Comparison of ENCODE assay signal across 25 cellular contexts in genomic region chr13:28489975-28490550, GRCh38. TPM values are rescaled to one million over a fixed set of nuclear protein-coding genes. Genes with fewer than 3 reads are reported as not detected.
A peak's percentile ranks its signal among the peaks of the same experiment; 100 is the strongest.
DNase-seq lines count a peak whose midpoint lies in the region; ATAC-seq, FAIRE-seq and TF ChIP-seq lines count a peak whose summit lies in the region.
"Had no signal": no experiment of that assay in that cellular context is flagged by ENCODE, and none has a peak within 500 bp of the region (broad histone marks: within the 10 kb centered on the region; RNA-seq: fewer than 3 reads in every experiment).

No MANE protein-coding gene starts in this region.

- H3K79me2 ChIP-seq in K562 (ENCODE audit: control insufficient read depth, insufficient read depth, low read length) (no peaks in the 10 kb centered on the region), mesendoderm (ENCODE audit: control insufficient read depth, insufficient read depth, low read length) (peaks cover 27% of the 10 kb centered on the region)

- TF ChIP-seq POLR2A in K562 (conservative IDR thresholded peaks at IDR 0.05) = no peak

- no peak overlapping the region for H2AK5ac ChIP-seq in mesendoderm (ENCODE audit: low read length)

- no peaks in the 10 kb centered on the region for H4K20me1 ChIP-seq in K562 (replicated peaks; ENCODE audit: control insufficient read depth, insufficient read depth, low read length)

- ATAC-seq in K562 (no peak), HG03571 (IDR thresholded peaks at IDR 0.05; ENCODE audit: unreplicated experiment) (no peak)
- ATAC-seq: A549, HCT116, natural killer cell had no signal

- no peak overlapping the region for H3K18ac ChIP-seq in mesendoderm (ENCODE audit: low read length)

- no peak overlapping the region for H4K5ac ChIP-seq in mesendoderm (ENCODE audit: low read length)

- H3K4me3 ChIP-seq in K562 (no peak overlapping the region), mesendoderm (ENCODE audit: low read length) (no peak overlapping the region)
- H3K4me3 ChIP-seq: A549, thoracic aorta had no signal

- in situ Hi-C loops in K562 (cut with MboI) = no loop called here

- peaks cover 36% of the 10 kb centered on the region for H3K4me1 Mint-ChIP-seq in activated T-cell treated with anti-CD3 and anti-CD28 coated beads, Interleukin-2, amount 50 U/mL, for 24 hours (ENCODE audit: low read depth)
- peaks cover 81% of the 10 kb centered on the region for H3K4me1 Mint-ChIP-seq in HFFc6 (ENCODE audit: low read depth)
- H3K4me1 Mint-ChIP-seq: natural killer cell had no signal

- H3K79me1 ChIP-seq in mesendoderm (ENCODE audit: low read length) = peaks cover 2% of the 10 kb centered on the region

- H3K23ac ChIP-seq in mesendoderm (ENCODE audit: low read length) = peak overlapping the region; percentile 33

- peak overlapping the region; percentile 17 for H3K56ac ChIP-seq in mesendoderm (ENCODE audit: low read length)

- H3K27me3 ChIP-seq in K562 (ENCODE audit: control insufficient read depth in 2 of 2, insufficient read depth in 2 of 2, low read length in 2 of 2) (peaks cover 3 to 16% of the 10 kb centered on the region in 2 experiments; a peak in 4 of 5 replicates), mesendoderm (ENCODE audit: insufficient read depth, low read length, poor library complexity) (no peaks in the 10 kb centered on the region)

- no peak overlapping the region for H2BK15ac ChIP-seq in mesendoderm (replicated peaks; ENCODE audit: low read depth)

- H3K36me3 ChIP-seq in K562 (ENCODE audit: control insufficient read depth, insufficient read depth, low read length) (no peaks in the 10 kb centered on the region), mesendoderm (ENCODE audit: control insufficient read depth, insufficient read depth, low read length) (no peaks in the 10 kb centered on the region)
- H3K36me3 ChIP-seq: thoracic aorta had no signal

- POLR2A ChIA-PET in K562 (lab: Yijun Ruan, JAX) = no interaction called here

- no peak for TF ChIP-seq RAD21 in K562 (CRISPR knock-in tag; conservative IDR thresholded peaks at IDR 0.05 in 1 of 2, IDR thresholded peaks at IDR 0.05 in 1 of 2)

- 12% methylated on average over 7 of the region's 7 CpGs for WGBS in K562 (ENCODE audit: insufficient coverage, low coverage, missing lambda C conversion rate)
- WGBS in mesendoderm (ENCODE audit: extremely low coverage, insufficient coverage, low lambda C conversion rate) = no CpG with 5 or more reads among the region's 7 CpGs

- peak overlapping the region; percentile 24 for H3K4me3 Mint-ChIP-seq in activated T-cell treated with anti-CD3 and anti-CD28 coated beads, Interleukin-2, amount 50 U/mL, for 24 hours
- H3K4me3 Mint-ChIP-seq in HFFc6 = peak overlapping the region; percentile 70
- H3K4me3 Mint-ChIP-seq: mesothelial cell of epicardium, natural killer cell had no signal

- TF ChIP-seq EP300 in K562 (IDR thresholded peaks at IDR 0.05; ENCODE audit: low read length) = no peak

- no TSS peak for BruUV-seq in K562 (replicated peaks; lab: Mats Ljungman, UMichigan)

- peaks cover 33% of the 10 kb centered on the region for H3K27me3 Mint-ChIP-seq in activated T-cell treated with anti-CD3 and anti-CD28 coated beads, Interleukin-2, amount 50 U/mL, for 24 hours
- peaks cover 4% of the 10 kb centered on the region; the same call in 1 of the 2 replicates for H3K27me3 Mint-ChIP-seq in HFFc6 (ENCODE audit: insufficient read depth)

- H3K27ac ChIP-seq in K562 (ENCODE audit: extremely low read depth, low read depth, low read length) (no peak overlapping the region), mesendoderm (ENCODE audit: low read depth, low read length) (no peak overlapping the region), caudate nucleus (ENCODE audit: low read depth, low read length) (no peak overlapping the region)
- H3K27ac ChIP-seq: A549, C4-2B, RWPE1, thoracic aorta had no signal

- H2BK120ac ChIP-seq in mesendoderm (ENCODE audit: low read depth, low read length) = no peak overlapping the region

- no peak overlapping the region for H3K9ac ChIP-seq in K562 (ENCODE audit: insufficient read depth in 1 of 2, low read depth in 2 of 2, low read length in 2 of 2)
- no peak overlapping the region for H3K9ac ChIP-seq in mesendoderm (ENCODE audit: low read length)

- no peak for FAIRE-seq in K562 (lab: Jason Lieb, UNC)
- FAIRE-seq: A549, GM12892 had no signal

- H2BK5ac ChIP-seq in mesendoderm (ENCODE audit: low read length) = no peak overlapping the region

- no peak overlapping the region for H3K27ac Mint-ChIP-seq in activated T-cell treated with anti-CD3 and anti-CD28 coated beads, Interleukin-2, amount 50 U/mL, for 24 hours
- H3K27ac Mint-ChIP-seq in HFFc6 = peak overlapping the region; percentile 79
- H3K27ac Mint-ChIP-seq: mesothelial cell of epicardium, natural killer cell had no signal

- no peak overlapping the region for H3K4me2 ChIP-seq in K562 (ENCODE audit: insufficient read depth, low read length)
- H3K4me2 ChIP-seq in mesendoderm (ENCODE audit: low read length) = no peak overlapping the region
- H3K4me2 ChIP-seq: A549 had no signal

- no peaks in the 10 kb centered on the region for H3K9me1 ChIP-seq in K562 (ENCODE audit: control insufficient read depth, insufficient read depth, low read length)

- H3K4ac ChIP-seq in mesendoderm (ENCODE audit: low read depth, low read length) = no peak overlapping the region

- intact Hi-C loops in K562 (cut with micrococcal nuclease) = loop anchor here (10.0 kb wide), 1 partner anchor 165 kb away; no protein-coding TSS in a partner anchor

- no peak overlapping the region for H2AFZ ChIP-seq in K562 (ENCODE audit: low read depth, low read length)

- H4K8ac ChIP-seq in mesendoderm (ENCODE audit: low read depth, low read length) = no peak overlapping the region

- no peaks in the 10 kb centered on the region for H3K9me3 ChIP-seq in K562 (replicated peaks; ENCODE audit: control insufficient read depth, insufficient read depth, low read depth, low read length)
- H3K9me3 ChIP-seq: A549, thoracic aorta had no signal

- H3K9me3 Mint-ChIP-seq in activated T-cell treated with anti-CD3 and anti-CD28 coated beads, Interleukin-2, amount 50 U/mL, for 24 hours = no peaks in the 10 kb centered on the region
- H3K9me3 Mint-ChIP-seq in HFFc6 = no peaks in the 10 kb centered on the region
- H3K9me3 Mint-ChIP-seq: mesothelial cell of epicardium, natural killer cell had no signal

- CTCF ChIA-PET in K562 (lab: Yijun Ruan, JAX; ENCODE audit: low intra/inter-chr PET ratio) = no interaction called here

- H3K4me1 ChIP-seq in K562 (replicated peaks in 1 of 2; ENCODE audit: control insufficient read depth in 2 of 2, insufficient read depth in 2 of 2, low read length in 2 of 2) (peaks cover 0 to 15% of the 10 kb centered on the region in 2 experiments; a peak in 2 of 5 replicates), mesendoderm (ENCODE audit: control insufficient read depth, low read depth, low read length) (peaks cover 11% of the 10 kb centered on the region)
- H3K4me1 ChIP-seq: A549 had no signal

- no peak for DNase-seq in activated T-cell treated with anti-CD3 and anti-CD28 coated beads, Interleukin-2, amount 50 U/mL, for 24 hours
- DNase-seq in activated T-cell treated with anti-CD3 and anti-CD28 coated beads, Interleukin-2, amount 50 U/mL, for 1 hour = no peak
- DNase-seq in HFFc6 (no peak), K562 (ENCODE audit: extremely low read depth in 1 of 4, low spot score in 3 of 4) (no peak), mesendoderm (peak; percentile 28), caudate nucleus (lab: John Stamatoyannopoulos, UW) (no peak), NCI-H2196 treated with DMSO at 0.1 percent for 48 hours (lab: John Stamatoyannopoulos, UW; ENCODE audit: unreplicated experiment) (no peak)
- DNase-seq: activated CD4-positive, alpha-beta T cell treated with anti-CD3 and anti-CD28 coated beads for 48 hours; activated effector memory CD4-positive, alpha-beta T cell treated with Interleukin-2 at 50 U/mL for 16 hours; cortex of kidney; natural killer cell; NCI-H1105; NCI-H2029 treated with DMSO at 0.1 percent for 48 hours; NCI-H446 treated with DMSO at 0.1 percent for 48 hours; NK-92 treated with Interleukin-12 subunit alpha and Interleukin-12 subunit beta, amount 100 ng/mL, for 24 hours; stimulated activated CD4-positive, alpha-beta T cell treated with anti-CD3 and anti-CD28 coated beads, Interleukin-1b, Interleukin-23, amount 100 ng/mL, for 48 hours; stimulated activated naive CD4-positive, alpha-beta T cell had no signal

- H3K36me3 Mint-ChIP-seq in activated T-cell treated with anti-CD3 and anti-CD28 coated beads, Interleukin-2, amount 50 U/mL, for 24 hours (ENCODE audit: low read depth) = peaks cover 28% of the 10 kb centered on the region
- peaks cover 18% of the 10 kb centered on the region for H3K36me3 Mint-ChIP-seq in HFFc6 (ENCODE audit: low read depth)
- H3K36me3 Mint-ChIP-seq: mesothelial cell of epicardium, natural killer cell had no signal

- TF ChIP-seq CTCF in HFFc6 (IDR thresholded peaks at IDR 0.05) (no peak), K562 (IDR thresholded peaks at IDR 0.05 in 2 of 3, conservative IDR thresholded peaks at IDR 0.05 in 1 of 3; ENCODE audit: insufficient read depth in 2 of 3, low read depth in 1 of 3, low read length in 3 of 3) (no peak)

TF ChIP-seq in K562, 482 proteins besides CTCF, POLR2A, EP300 and RAD21 (continues in another document):
- TF ChIP-seq CBFA2T3 (IDR thresholded peaks at IDR 0.05) = 0 out of 2 replicates have a peak, but pooled peaks have one; percentile 12
- TF ChIP-seq ZNF134 (CRISPR knock-in tag; conservative IDR thresholded peaks at IDR 0.05) = no peak
- no peak for TF ChIP-seq FUS (optimal IDR thresholded peaks at IDR 0.05; ENCODE audit: low read depth, low read length)

RNA-seq across cellular contexts. Expression of gene FLT1, which starts 4.9 kb away (rescaled TPM):
- total RNA-seq in HFFc6 (2021; fragmentation: NEBNext Ultra II Directional; extraction: Animal tissue kit (Norgen Biotek cat#: 25700)) = 100 to 1,000 TPM in 2 of 6 experiments, 10 to 100 TPM in 4; 80.5 to 118 (median 91.0) TPM
- 2.9 and 4.1 TPM in 2 replicates for total RNA-seq in K562 (2011; cell fraction: chromatin; rRNA removed; ENCODE audit: low replicate concordance)
- 1.3 and 1.7 TPM in 2 replicates for total RNA-seq in K562 (2011; cell fraction: nucleolus; rRNA removed)
- 1.5 and 3.1 TPM in 2 replicates for total RNA-seq in K562 (2011; cell fraction: nucleoplasm; rRNA removed)
- total RNA-seq in K562 (2014; rRNA removed) (0.24 and 0.27 TPM in 2 replicates), K562 (2014; rRNA removed; fragmentation: Illumina TruSeq; extraction: Trizol) (0.19 and 0.22 TPM in 2 replicates), K562 (2015; rRNA removed; fragmentation: Illumina TruSeq; extraction: Trizol) (0.04 TPM in 2 replicates), K562 (2021) (0.22 and 0.40 TPM in 2 replicates)
- polyA plus RNA-seq in K562 (2011; rRNA removed) (0.77 and 2.0 TPM in 2 replicates), K562 (2014; fragmentation: Illumina TruSeq; extraction: Trizol) (0.17 and 0.22 TPM in 2 replicates), K562 (2014; fragmentation: Nextera tagmentation; extraction: Ambion mirVana) (under 1 TPM; 0.04 to 0.10 TPM), K562 (2014; rRNA removed) (0.01 TPM in 1 of 2 replicates, not detected in the other)
- 0.37 and 0.45 TPM in 2 replicates for polyA plus RNA-seq in K562 (2011; cell fraction: cytosol; rRNA removed)
- polyA plus RNA-seq in K562 (2011; cell fraction: nucleus; rRNA removed) = 0.97 and 1.0 TPM in 2 replicates
- polyA plus RNA-seq in K562 (2012) = 0.60 and 0.91 TPM in 2 replicates
- 2.5 and 4.0 TPM in 2 replicates for polyA minus RNA-seq in K562 (2011; rRNA and poly(A)+ RNA removed)
- 0.55 and 1.4 TPM in 2 replicates for polyA minus RNA-seq in K562 (2011; cell fraction: cytosol; rRNA and poly(A)+ RNA removed)
- 0.56 and 0.81 TPM in 2 replicates for polyA minus RNA-seq in K562 (2011; cell fraction: nucleus; rRNA and poly(A)+ RNA removed)
- polyA plus RNA-seq in mesendoderm (2013, experiment 1 of 2) = 31.7 TPM
- polyA plus RNA-seq in mesendoderm (2013, experiment 2 of 2) = 34.2 TPM
- polyA plus RNA-seq: A549 had no signal

Comparison
In these comparisons a context has a peak if more than half of its experiments do, and no peak if none do; other contexts are left out.
1. RNA of gene FLT1, which starts 4.9 kb away (total RNA-seq): 80.5 to 118 TPM in HFFc6; 0.04 to 4.1 TPM in K562; every median in the first group is over 10 times any median in the second.